8 cellular contexts compared by ENCODE assay signal in genomic region chr9:94167376-94167775, GRCh38.
A peak's percentile ranks its signal among the peaks of the same experiment; 100 is the strongest.
DNase-seq lines count a peak whose midpoint lies in the region; ATAC-seq and TF ChIP-seq lines count a peak whose summit lies in the region.

No MANE protein-coding gene starts in this region.

- H3K4me3 ChIP-seq in heart left ventricle (peak overlapping the region; percentile 50 to 91 (median 86)), breast epithelium (peak overlapping the region; percentile 78 to 99 (median 90)), mesodermal cell (ENCODE audit: extremely low read depth, insufficient read depth, low read length, poor library complexity, severe bottlenecking) (peak overlapping the region; percentile 56), urinary bladder (ENCODE audit: low read depth, low read length) (peak overlapping the region; percentile 97)

- ATAC-seq in heart left ventricle (no peak), Right ventricle myocardium inferior (no peak), HG03045 (IDR thresholded peaks at IDR 0.05; ENCODE audit: unreplicated experiment) (no peak), HG03520 (IDR thresholded peaks at IDR 0.05; ENCODE audit: unreplicated experiment) (no peak)

- H3K36me3 ChIP-seq in heart left ventricle (peaks cover 0 to 11% (median 0%) of the 10 kb centered on the region in 9 donors), breast epithelium (no peaks in the 10 kb centered on the region), mesodermal cell (ENCODE audit: control insufficient read depth, insufficient read depth, low read length) (peaks cover 17% of the 10 kb centered on the region), urinary bladder (ENCODE audit: insufficient read depth) (no peaks in the 10 kb centered on the region)

- intact Hi-C loops in heart left ventricle (cut with DNase I) (loop anchor here in 4 of 10 donors (2.0 to 5.0 kb wide), 5 partner anchors 29 to 135 kb away; partner anchors contain the start of gene PTPDC1 (in 1 of the 4)), Right ventricle myocardium inferior (cut with DNase I) (loop anchor here (2.0 to 5.0 kb wide), 2 partner anchors 33 to 85 kb away; partner anchors contain the start of gene PTPDC1), breast epithelium (cut with DNase I; ENCODE audit: low total_unique reads) (no loop called here)

- no peaks in the 10 kb centered on the region for H3K27me3 ChIP-seq in heart left ventricle
- no peaks in the 10 kb centered on the region for H3K27me3 ChIP-seq in breast epithelium

- TF ChIP-seq CTCF in heart left ventricle (IDR thresholded peaks at IDR 0.05) = no peak
- TF ChIP-seq CTCF in breast epithelium (IDR thresholded peaks at IDR 0.05) = no peak

- H3K27ac ChIP-seq in heart left ventricle = peak overlapping the region; percentile 97 to 100 (median 100)
- H3K27ac ChIP-seq in breast epithelium = peak overlapping the region; percentile 100
- peak overlapping the region; percentile 100 for H3K27ac ChIP-seq in mesodermal cell (ENCODE audit: low read depth, low read length, severe bottlenecking)
- peak overlapping the region; percentile 100 for H3K27ac ChIP-seq in urinary bladder (ENCODE audit: low read depth)

- peaks cover 3 to 57% (median 48%) of the 10 kb centered on the region in 12 donors for H3K4me1 ChIP-seq in heart left ventricle
- peaks cover 0 to 23% of the 10 kb centered on the region in 2 donors for H3K4me1 ChIP-seq in breast epithelium
- peaks cover 11% of the 10 kb centered on the region for H3K4me1 ChIP-seq in mesodermal cell (ENCODE audit: control insufficient read depth, insufficient read depth, low read length, poor library complexity, severe bottlenecking)
- H3K4me1 ChIP-seq in urinary bladder (ENCODE audit: insufficient read depth) = peaks cover 3% of the 10 kb centered on the region

- H3K9me3 ChIP-seq in heart left ventricle = no peaks in the 10 kb centered on the region
- H3K9me3 ChIP-seq in breast epithelium = no peaks in the 10 kb centered on the region
- no peaks in the 10 kb centered on the region for H3K9me3 ChIP-seq in mesodermal cell (ENCODE audit: control insufficient read depth, low read length)

- TF ChIP-seq POLR2A in heart left ventricle (IDR thresholded peaks at IDR 0.05) (no peak), breast epithelium (IDR thresholded peaks at IDR 0.05) (no peak)

- 1 to 2% (median 1%) methylated on average over 4 of the region's 4 CpGs for WGBS in heart left ventricle, 4 donors
- 0% methylated on average over 2 to 3 of the region's 4 CpGs for WGBS in mesodermal cell (ENCODE audit: insufficient coverage in 2 of 2), 2 experiments
- WGBS in urinary bladder = 2% methylated on average over 4 of the region's 4 CpGs

- DNase-seq in heart left ventricle = no peak
- DNase-seq in Right ventricle myocardium inferior (ENCODE audit: missing footprints) = no peak
- DNase-seq in breast epithelium (ENCODE audit: low spot score in 2 of 2) = no peak
- no peak for DNase-seq in NCI-H526 treated with DMSO at 0.1 percent for 48 hours (lab: John Stamatoyannopoulos, UW)
